19 cellular contexts compared by ENCODE assay signal in genomic region chr16:88869673-88869980, GRCh38. TPM values are rescaled to one million over a fixed set of nuclear protein-coding genes. Genes with fewer than 3 reads are reported as not detected.
"Had no signal": no experiment of that assay in that cellular context is flagged by ENCODE, and none has a peak within 500 bp of the region (broad histone marks: within the 10 kb centered on the region; RNA-seq: fewer than 3 reads in every experiment).

No MANE protein-coding gene starts in this region.

- DNase-seq: activated CD4-positive, CD25-positive, alpha-beta regulatory T cell treated with anti-CD3 and anti-CD28 coated beads, Interleukin-2, amount 50 U/mL, for 72 hours; activated CD8-positive, alpha-beta memory T cell treated with anti-CD3 and anti-CD28 coated beads for 24 hours; activated CD8-positive, alpha-beta memory T cell treated with anti-CD3 and anti-CD28 coated beads, Interleukin-2, amount 50 U/mL, for 48 hours; activated effector memory CD4-positive, alpha-beta T cell treated with Interleukin-2 at 50 U/mL for 16 hours; activated naive CD4-positive, alpha-beta T cell treated with anti-CD3 and anti-CD28 coated beads, Interleukin-2, amount 10 ng/mL, durations not matched to agents 7 days and 5 days; activated T-cell treated with anti-CD3 and anti-CD28 coated beads, Interleukin-2, amount 50 U/mL, for 48 hours; effector CD4-positive, alpha-beta T cell; lower lobe of right lung; occipital lobe; posterior cingulate gyrus; retina; stimulated activated CD4-positive, alpha-beta T cell treated with anti-CD3 and anti-CD28 coated beads, Interleukin-2, amount 100 ng/mL, for 24 hours; stimulated activated naive CD8-positive, alpha-beta T cell treated with anti-CD3 and anti-CD28 coated beads, Interleukin-15, amount 100 ng/mL, for 72 hours had no signal

- H3K36me3 ChIP-seq: ascending aorta, lower lobe of right lung had no signal

- H3K79me2 ChIP-seq: hepatocyte had no signal

- H3K4me2 ChIP-seq: hepatocyte had no signal

- H3K4me1 ChIP-seq: ascending aorta, lower lobe of right lung had no signal

- ATAC-seq: stimulated activated naive CD8-positive, alpha-beta T cell treated with anti-CD3 and anti-CD28 coated beads, Interleukin-15, amount 100 ng/mL, for 72 hours had no signal

- H3K27me3 ChIP-seq: ascending aorta, hepatocyte had no signal

- H3K9me3 ChIP-seq: ascending aorta, esophagus muscularis mucosa, lower lobe of right lung had no signal

- H3K4me3 ChIP-seq: ascending aorta, esophagus muscularis mucosa, hepatocyte, lower lobe of right lung had no signal

- H2AFZ ChIP-seq: hepatocyte had no signal

- H3K27ac ChIP-seq: ascending aorta, esophagus muscularis mucosa, hepatocyte, lower lobe of right lung had no signal

RNA-seq across cellular contexts. Expression of gene PABPN1L, which starts 3.2 kb away (rescaled TPM):
- total RNA-seq: ascending aorta; esophagus muscularis mucosa; hepatocyte; lower lobe of right lung; mesenteric fat pad; occipital lobe; skeletal muscle tissue; T-helper 1 cell treated with Interleukin-12 subunit alpha and Interleukin-12 subunit beta and Interleukin-4 antibody, amounts not matched to agents 30 ng/mL and 1 ng/mL, for 36 hours had no signal
- polyA plus RNA-seq: hepatocyte had no signal
